ENCODE assay signal across 10 cellular contexts in genomic region chr11:46559815-46560214, GRCh38. TPM values are rescaled to one million over a fixed set of nuclear protein-coding genes. Genes with fewer than 3 reads are reported as not detected.
DNase-seq lines count a peak whose midpoint lies in the region; ATAC-seq, FAIRE-seq and TF ChIP-seq lines count a peak whose summit lies in the region.
"Had no signal": no experiment of that assay in that cellular context is flagged by ENCODE, and none has a peak within 500 bp of the region (broad histone marks: within the 10 kb centered on the region; RNA-seq: fewer than 3 reads in every experiment).

No MANE protein-coding gene starts in this region.

- dilution Hi-C loops in keratinocyte (cut with MboI; ENCODE audit: extremely low pct_ligation_motif_present, low sequenced_read_pairs): no loop called here

- H3K27me3 ChIP-seq in keratinocyte (ENCODE audit: control insufficient read depth, extremely low read depth, insufficient read depth, low read length) (no peaks in the 10 kb centered on the region), subcutaneous abdominal adipose tissue (ENCODE audit: control insufficient read depth in 5 of 5, insufficient read depth in 4 of 5, low read length in 5 of 5) (no peaks in the 10 kb centered on the region)

- H3K27ac ChIP-seq in keratinocyte (ENCODE audit: control insufficient read depth, insufficient read depth, low read length) (peak overlapping the region; percentile 77), subcutaneous abdominal adipose tissue (ENCODE audit: low read depth, low read length) (peak overlapping the region; percentile 35)

- H3K9ac ChIP-seq in keratinocyte (ENCODE audit: control insufficient read depth, extremely low read depth, insufficient read depth, low read length) (peak overlapping the region; percentile 73), subcutaneous abdominal adipose tissue (ENCODE audit: low read length in 5 of 5) (peak overlapping the region in 3 of 5 donors; percentile 42 to 79 (median 64))

- H3K4me1 ChIP-seq in keratinocyte (ENCODE audit: control insufficient read depth, extremely low read depth, insufficient read depth, low read length) (peaks cover 24% of the 10 kb centered on the region), subcutaneous abdominal adipose tissue (ENCODE audit: control insufficient read depth in 5 of 5, insufficient read depth in 5 of 5, low read length in 5 of 5) (peaks cover 2 to 32% (median 28%) of the 10 kb centered on the region in 5 donors)

- H2AFZ ChIP-seq in keratinocyte (ENCODE audit: control insufficient read depth, low read length): no peak overlapping the region

- no peak for DNase-seq in activated T-cell treated with anti-CD3 and anti-CD28 coated beads, Interleukin-2, amount 50 U/mL, for 24 hours
- no peak for DNase-seq in activated T-cell treated with anti-CD3 and anti-CD28 coated beads for 4 hours
- no peak for DNase-seq in activated CD8-positive, alpha-beta T cell treated with anti-CD3 and anti-CD28 coated beads, Interleukin-2, amount 10 ng/mL, durations not matched to agents 7 days and 5 days
- no peak for DNase-seq in keratinocyte (ENCODE audit: low read depth, low spot score)
- no peak for DNase-seq in NCI-H2171 (lab: John Stamatoyannopoulos, UW)
- no peak for DNase-seq in activated CD4-positive, CD25-positive, alpha-beta regulatory T cell treated with anti-CD3 and anti-CD28 coated beads, Interleukin-2, amount 50 U/mL, for 72 hours
- DNase-seq: foreskin fibroblast, NCI-H510A treated with DMSO at 0.1 percent for 48 hours had no signal

- CTCF ChIA-PET in activated CD8-positive, alpha-beta T cell treated with anti-CD3 and anti-CD28 coated beads, Interleukin-2, amount 10 ng/mL, durations not matched to agents 7 days and 5 days (lab: Charles Lee): interaction anchor here (1.2 to 3.1 kb wide), 9 partner anchors 10 to 171 kb away, joined by 3 to 27 read pairs (median 9); partner anchors contain the start of genes ATG13 and HARBI1

- POLR2A ChIA-PET in activated CD8-positive, alpha-beta T cell treated with anti-CD3 and anti-CD28 coated beads, Interleukin-2, amount 10 ng/mL, durations not matched to agents 7 days and 5 days (lab: Charles Lee): interaction anchor here (1.1 to 2.6 kb wide), 4 partner anchors 10 to 58 kb away, joined by 4 to 12 read pairs (median 4); partner anchors contain the start of genes AMBRA1 and ATG13

- no peaks in the 10 kb centered on the region for H4K20me1 ChIP-seq in keratinocyte (ENCODE audit: control insufficient read depth, extremely low read depth, insufficient read depth, low read length)

- FAIRE-seq in keratinocyte (lab: Jason Lieb, UNC): no peak

- H3K27ac Mint-ChIP-seq in activated T-cell treated with anti-CD3 and anti-CD28 coated beads, Interleukin-2, amount 50 U/mL, for 24 hours: peak overlapping the region; percentile 90
- peak overlapping the region; percentile 96 for H3K27ac Mint-ChIP-seq in activated CD8-positive, alpha-beta T cell treated with anti-CD3 and anti-CD28 coated beads, Interleukin-2, amount 10 ng/mL, durations not matched to agents 7 days and 5 days

- no peaks in the 10 kb centered on the region for H3K9me1 ChIP-seq in keratinocyte (ENCODE audit: control insufficient read depth, extremely low read depth, insufficient read depth, low read length)

- peaks cover 14% of the 10 kb centered on the region for H3K36me3 Mint-ChIP-seq in activated T-cell treated with anti-CD3 and anti-CD28 coated beads, Interleukin-2, amount 50 U/mL, for 24 hours (ENCODE audit: low read depth)
- peaks cover 8% of the 10 kb centered on the region for H3K36me3 Mint-ChIP-seq in activated CD8-positive, alpha-beta T cell treated with anti-CD3 and anti-CD28 coated beads, Interleukin-2, amount 10 ng/mL, durations not matched to agents 7 days and 5 days (ENCODE audit: low read depth)

- no peaks in the 10 kb centered on the region for H3K9me3 Mint-ChIP-seq in activated T-cell treated with anti-CD3 and anti-CD28 coated beads, Interleukin-2, amount 50 U/mL, for 24 hours
- H3K9me3 Mint-ChIP-seq in activated CD8-positive, alpha-beta T cell treated with anti-CD3 and anti-CD28 coated beads, Interleukin-2, amount 10 ng/mL, durations not matched to agents 7 days and 5 days (ENCODE audit: insufficient read depth): no peaks in the 10 kb centered on the region

- no peak for TF ChIP-seq CTCF in keratinocyte (optimal IDR thresholded peaks at IDR 0.05 in 1 of 3, IDR thresholded peaks at IDR 0.05 in 1 of 3, conservative IDR thresholded peaks at IDR 0.05 in 1 of 3; ENCODE audit: extremely low read depth in 1 of 3, insufficient read depth in 2 of 3, low read length in 3 of 3)

- ATAC-seq in activated CD8-positive, alpha-beta T cell treated with anti-CD3 and anti-CD28 coated beads, Interleukin-2, amount 10 ng/mL, durations not matched to agents 7 days and 5 days: no peak
- ATAC-seq in HG03196 (IDR thresholded peaks at IDR 0.05; ENCODE audit: unreplicated experiment): no peak

- no peaks in the 10 kb centered on the region for H3K36me3 ChIP-seq in keratinocyte (ENCODE audit: control insufficient read depth in 2 of 2, extremely low read depth in 1 of 2, insufficient read depth in 2 of 2, low read length in 2 of 2)
- no peaks in the 10 kb centered on the region for H3K36me3 ChIP-seq in subcutaneous abdominal adipose tissue (ENCODE audit: control insufficient read depth in 5 of 5, insufficient read depth in 5 of 5, low read length in 5 of 5)

- peak overlapping the region; percentile 74 for H3K4me3 Mint-ChIP-seq in activated T-cell treated with anti-CD3 and anti-CD28 coated beads, Interleukin-2, amount 50 U/mL, for 24 hours
- peak overlapping the region; percentile 89 for H3K4me3 Mint-ChIP-seq in activated CD8-positive, alpha-beta T cell treated with anti-CD3 and anti-CD28 coated beads, Interleukin-2, amount 10 ng/mL, durations not matched to agents 7 days and 5 days

- peaks cover 80% of the 10 kb centered on the region for H3K4me1 Mint-ChIP-seq in activated T-cell treated with anti-CD3 and anti-CD28 coated beads, Interleukin-2, amount 50 U/mL, for 24 hours (ENCODE audit: low read depth)
- H3K4me1 Mint-ChIP-seq in activated CD8-positive, alpha-beta T cell treated with anti-CD3 and anti-CD28 coated beads, Interleukin-2, amount 10 ng/mL, durations not matched to agents 7 days and 5 days (ENCODE audit: low read depth): peaks cover 65% of the 10 kb centered on the region

- H3K4me3 ChIP-seq in keratinocyte (ENCODE audit: control insufficient read depth in 2 of 3, extremely low read depth in 1 of 3, insufficient read depth in 2 of 3, low read depth in 1 of 3, low read length in 3 of 3) (peak overlapping the region in 2 of 3 experiments; percentile 76 to 78), subcutaneous abdominal adipose tissue (ENCODE audit: low read depth in 1 of 5, low read length in 5 of 5) (peak overlapping the region in 1 of 5 donors; percentile 51)

- H3K27me3 Mint-ChIP-seq in activated T-cell treated with anti-CD3 and anti-CD28 coated beads, Interleukin-2, amount 50 U/mL, for 24 hours: no peaks in the 10 kb centered on the region
- no peaks in the 10 kb centered on the region for H3K27me3 Mint-ChIP-seq in activated CD8-positive, alpha-beta T cell treated with anti-CD3 and anti-CD28 coated beads, Interleukin-2, amount 10 ng/mL, durations not matched to agents 7 days and 5 days (ENCODE audit: low read depth)

- peak overlapping the region; percentile 99 for H3K4me2 ChIP-seq in keratinocyte (ENCODE audit: control insufficient read depth, extremely low read depth, insufficient read depth, low read depth, low read length)

- H3K79me2 ChIP-seq in keratinocyte (ENCODE audit: control insufficient read depth, insufficient read depth, low read length): peaks cover 73% of the 10 kb centered on the region

- H3K9me3 ChIP-seq in keratinocyte (ENCODE audit: control insufficient read depth, low read depth, low read length): no peaks in the 10 kb centered on the region
- no peaks in the 10 kb centered on the region for H3K9me3 ChIP-seq in subcutaneous abdominal adipose tissue (ENCODE audit: control insufficient read depth in 5 of 5, low read length in 5 of 5)

RNA-seq across cellular contexts. Expression of gene AMBRA1, which starts 34.0 kb away (rescaled TPM):
- total RNA-seq in activated CD8-positive, alpha-beta T cell treated with anti-CD3 and anti-CD28 coated beads, Interleukin-2, amount 10 ng/mL, durations not matched to agents 7 days and 5 days: 10 to 100 TPM; 34.0 to 35.1 TPM
- polyA plus RNA-seq in keratinocyte: 8.6 to 15.2 TPM (median 10.5 TPM) in 3 replicates
- 6.6 TPM for polyA plus RNA-seq in keratinocyte (2011; ENCODE audit: low read depth)
- 7.8 and 9.3 TPM in 2 replicates for polyA plus RNA-seq in keratinocyte (2011; cell fraction: cytosol; rRNA removed)
- polyA plus RNA-seq in keratinocyte (2011; cell fraction: nucleus; rRNA removed): 23.8 and 31.0 TPM in 2 replicates
- polyA plus RNA-seq in keratinocyte (2012; ENCODE audit: low replicate concordance): 9.9 and 15.1 TPM in 2 replicates
- 26.2 to 42.9 TPM (median 34.1 TPM) in 3 replicates for polyA minus RNA-seq in keratinocyte
- polyA minus RNA-seq in keratinocyte (2011; cell fraction: cytosol; rRNA and poly(A)+ RNA removed): 16.5 TPM
- polyA minus RNA-seq in keratinocyte (2011; cell fraction: nucleus; rRNA and poly(A)+ RNA removed): 38.9 and 58.6 TPM in 2 replicates

RNA-seq across cellular contexts. Expression of gene HARBI1, which starts 57.2 kb away (rescaled TPM):
- 1 to 10 TPM; 5.0 to 6.7 TPM for total RNA-seq in activated CD8-positive, alpha-beta T cell treated with anti-CD3 and anti-CD28 coated beads, Interleukin-2, amount 10 ng/mL, durations not matched to agents 7 days and 5 days
- polyA plus RNA-seq in keratinocyte: 5.5 to 6.4 TPM (median 5.6 TPM) in 3 replicates
- polyA plus RNA-seq in keratinocyte (2011; ENCODE audit: low read depth): 1.4 TPM
- 3.5 and 5.6 TPM in 2 replicates for polyA plus RNA-seq in keratinocyte (2011; cell fraction: cytosol; rRNA removed)
- 5.6 and 6.1 TPM in 2 replicates for polyA plus RNA-seq in keratinocyte (2011; cell fraction: nucleus; rRNA removed)
- 4.2 and 4.7 TPM in 2 replicates for polyA plus RNA-seq in keratinocyte (2012; ENCODE audit: low replicate concordance)
- polyA minus RNA-seq in keratinocyte: 2.2 to 11.1 TPM (median 7.4 TPM) in 3 replicates
- 2.9 TPM for polyA minus RNA-seq in keratinocyte (2011; cell fraction: cytosol; rRNA and poly(A)+ RNA removed)
- 3.4 and 7.9 TPM in 2 replicates for polyA minus RNA-seq in keratinocyte (2011; cell fraction: nucleus; rRNA and poly(A)+ RNA removed)

RNA-seq across cellular contexts. Expression of gene ATG13, which starts 57.5 kb away (rescaled TPM):
- total RNA-seq in activated CD8-positive, alpha-beta T cell treated with anti-CD3 and anti-CD28 coated beads, Interleukin-2, amount 10 ng/mL, durations not matched to agents 7 days and 5 days: 10 to 100 TPM; 57.8 to 58.4 TPM
- 33.3 to 42.9 TPM (median 34.3 TPM) in 3 replicates for polyA plus RNA-seq in keratinocyte
- 18.4 TPM for polyA plus RNA-seq in keratinocyte (2011; ENCODE audit: low read depth)
- 37.5 and 50.6 TPM in 2 replicates for polyA plus RNA-seq in keratinocyte (2011; cell fraction: cytosol; rRNA removed)
- polyA plus RNA-seq in keratinocyte (2011; cell fraction: nucleus; rRNA removed): 55.8 and 58.2 TPM in 2 replicates
- polyA plus RNA-seq in keratinocyte (2012; ENCODE audit: low replicate concordance): 30.8 and 33.3 TPM in 2 replicates
- polyA minus RNA-seq in keratinocyte: 67.8 to 94.6 TPM (median 94.6 TPM) in 3 replicates
- polyA minus RNA-seq in keratinocyte (2011; cell fraction: cytosol; rRNA and poly(A)+ RNA removed): 46.0 TPM
- 30.9 and 48.6 TPM in 2 replicates for polyA minus RNA-seq in keratinocyte (2011; cell fraction: nucleus; rRNA and poly(A)+ RNA removed)
